23 cellular contexts compared by ENCODE assay signal in genomic region chr21:36073181-36073580, GRCh38. TPM values are rescaled to one million over a fixed set of nuclear protein-coding genes. Genes with fewer than 3 reads are reported as not detected.
A peak's percentile ranks its signal among the peaks of the same experiment; 100 is the strongest.
DNase-seq lines count a peak whose midpoint lies in the region; ATAC-seq, FAIRE-seq and TF ChIP-seq lines count a peak whose summit lies in the region.
"Had no signal": no experiment of that assay in that cellular context is flagged by ENCODE, and none has a peak within 500 bp of the region (broad histone marks: within the 10 kb centered on the region; RNA-seq: fewer than 3 reads in every experiment).

No MANE protein-coding gene starts in this region.

- H3K36me3 Mint-ChIP-seq in activated T-cell treated with anti-CD3 and anti-CD28 coated beads, Interleukin-2, amount 50 U/mL, for 4 hours (ENCODE audit: insufficient read depth) = peaks cover 24% of the 10 kb centered on the region
- peaks cover 7% of the 10 kb centered on the region for H3K36me3 Mint-ChIP-seq in T-helper 17 cell (ENCODE audit: low read depth)

- 0 out of 2 replicates have a peak overlapping the region, but pooled peaks have one; percentile 10 for H2AFZ ChIP-seq in K562 (ENCODE audit: low read depth, low read length)
- H2AFZ ChIP-seq in keratinocyte (ENCODE audit: control insufficient read depth, low read length) = no peak overlapping the region

- TF ChIP-seq RAD21 in K562 (CRISPR knock-in tag; conservative IDR thresholded peaks at IDR 0.05 in 1 of 2, IDR thresholded peaks at IDR 0.05 in 1 of 2) = no peak

- no TSS peak for BruUV-seq in K562 (replicated peaks; lab: Mats Ljungman, UMichigan)

- H3K4me3 Mint-ChIP-seq in activated T-cell treated with anti-CD3 and anti-CD28 coated beads, Interleukin-2, amount 50 U/mL, for 4 hours = no peak overlapping the region
- no peak overlapping the region for H3K4me3 Mint-ChIP-seq in T-helper 17 cell
- H3K4me3 Mint-ChIP-seq: activated naive CD8-positive, alpha-beta T cell treated with anti-CD3 and anti-CD28 coated beads, Interleukin-2, amount 10 ng/mL, durations not matched to agents 7 days and 5 days; nephron; T-helper 1 cell treated with Interleukin-12 subunit alpha and Interleukin-12 subunit beta and Interleukin-4 antibody, amounts not matched to agents 30 μg/mL and 1 μg/mL, for 36 hours had no signal

- no peak overlapping the region for H3K27ac Mint-ChIP-seq in T-helper 17 cell
- H3K27ac Mint-ChIP-seq: activated naive CD8-positive, alpha-beta T cell treated with anti-CD3 and anti-CD28 coated beads, Interleukin-2, amount 10 ng/mL, durations not matched to agents 7 days and 5 days; nephron; T-helper 1 cell treated with Interleukin-12 subunit alpha and Interleukin-12 subunit beta and Interleukin-4 antibody, amounts not matched to agents 30 μg/mL and 1 μg/mL, for 36 hours had no signal

- POLR2A ChIA-PET in HEK293 (lab: Yijun Ruan, JAX) (interaction anchor here (1.7 kb wide), 1 partner anchor 13 kb away, joined by 9 read pairs; the partner anchor contains the start of gene SETD4), K562 (lab: Yijun Ruan, JAX) (interaction anchor here (0.9 to 1.6 kb wide), 2 partner anchors 12 to 13 kb away, joined by 3 to 5 read pairs; partner anchors contain the start of gene SETD4)

- ATAC-seq in K562 = no peak
- ATAC-seq in activated T-cell treated with anti-CD3 and anti-CD28 coated beads, Interleukin-2, amount 50 U/mL, for 4 hours = no peak
- ATAC-seq in T-helper 17 cell = no peak
- ATAC-seq: body of pancreas, left colon had no signal

- H3K27ac ChIP-seq in HEK293 (ENCODE audit: extremely low read depth, low read depth, low read length) = no peak overlapping the region
- no peak overlapping the region for H3K27ac ChIP-seq in K562 (ENCODE audit: extremely low read depth, low read depth, low read length)
- H3K27ac ChIP-seq in keratinocyte (ENCODE audit: control insufficient read depth, insufficient read depth, low read length) = no peak overlapping the region
- peak overlapping the region in 3 of 5 donors; percentile 4 to 36 (median 14) for H3K27ac ChIP-seq in stomach
- H3K27ac ChIP-seq: colonic mucosa, HL-60, thoracic aorta had no signal

- FAIRE-seq in K562 (lab: Jason Lieb, UNC) (no peak), keratinocyte (lab: Jason Lieb, UNC) (no peak)
- FAIRE-seq: endometrium, RCC 7860 had no signal

- H3K9me1 ChIP-seq in K562 (ENCODE audit: control insufficient read depth, insufficient read depth, low read length) (no peaks in the 10 kb centered on the region), keratinocyte (ENCODE audit: control insufficient read depth, extremely low read depth, insufficient read depth, low read length) (peaks cover 5% of the 10 kb centered on the region)

- TF ChIP-seq EP300 in K562 (IDR thresholded peaks at IDR 0.05; ENCODE audit: low read length) (no peak), stomach (IDR thresholded peaks at IDR 0.05) (no peak)

- H3K4me1 Mint-ChIP-seq in activated T-cell treated with anti-CD3 and anti-CD28 coated beads, Interleukin-2, amount 50 U/mL, for 4 hours (ENCODE audit: low read depth) = peaks cover 52% of the 10 kb centered on the region
- peaks cover 23% of the 10 kb centered on the region for H3K4me1 Mint-ChIP-seq in T-helper 17 cell

- no peak overlapping the region for H3K4me3 ChIP-seq in HEK293 (ENCODE audit: low read depth, low read length)
- no peak overlapping the region for H3K4me3 ChIP-seq in K562
- no peak overlapping the region for H3K4me3 ChIP-seq in keratinocyte (ENCODE audit: control insufficient read depth in 2 of 3, extremely low read depth in 1 of 3, insufficient read depth in 2 of 3, low read depth in 1 of 3, low read length in 3 of 3)
- no peak overlapping the region for H3K4me3 ChIP-seq in stomach
- H3K4me3 ChIP-seq: body of pancreas, colonic mucosa, thoracic aorta had no signal

- H3K79me2 ChIP-seq in K562 (ENCODE audit: control insufficient read depth, insufficient read depth, low read length) (no peaks in the 10 kb centered on the region), keratinocyte (ENCODE audit: control insufficient read depth, insufficient read depth, low read length) (peaks cover 22% of the 10 kb centered on the region)

- H3K36me3 ChIP-seq in HEK293 (ENCODE audit: control insufficient read depth in 2 of 2, insufficient read depth in 1 of 2, low read length in 2 of 2) = peaks cover 8 to 28% of the 10 kb centered on the region in 2 experiments; a peak in 2 of 3 replicates
- H3K36me3 ChIP-seq in K562 (ENCODE audit: control insufficient read depth, insufficient read depth, low read length) = 0 out of 3 replicates have a peak, but pooled peaks cover 2% of the 10 kb centered on the region
- peaks cover 8 to 15% of the 10 kb centered on the region in 2 experiments for H3K36me3 ChIP-seq in keratinocyte (ENCODE audit: control insufficient read depth in 2 of 2, extremely low read depth in 1 of 2, insufficient read depth in 2 of 2, low read length in 2 of 2)
- H3K36me3 ChIP-seq in stomach = peaks cover 7 to 26% (median 19%) of the 10 kb centered on the region in 4 donors
- H3K36me3 ChIP-seq: colonic mucosa had no signal

- H3K27me3 ChIP-seq in K562 (ENCODE audit: control insufficient read depth in 2 of 2, insufficient read depth in 2 of 2, low read length in 2 of 2) (no peaks in the 10 kb centered on the region), keratinocyte (ENCODE audit: control insufficient read depth, extremely low read depth, insufficient read depth, low read length) (no peaks in the 10 kb centered on the region), stomach (no peaks in the 10 kb centered on the region)
- H3K27me3 ChIP-seq: body of pancreas, colonic mucosa had no signal

- H3K9me3 ChIP-seq in HEK293 (ENCODE audit: control insufficient read depth, insufficient read depth, low read depth, low read length) (no peaks in the 10 kb centered on the region), K562 (replicated peaks; ENCODE audit: control insufficient read depth, insufficient read depth, low read depth, low read length) (peaks cover 11% of the 10 kb centered on the region), keratinocyte (ENCODE audit: control insufficient read depth, low read depth, low read length) (peaks cover 5% of the 10 kb centered on the region), stomach (peaks cover 0 to 10% (median 3%) of the 10 kb centered on the region in 4 donors), T-helper 17 cell (ENCODE audit: control insufficient read depth, low read length, poor library complexity, severe bottlenecking) (no peaks in the 10 kb centered on the region)
- H3K9me3 ChIP-seq: body of pancreas, colonic mucosa, thoracic aorta had no signal

- intact Hi-C loops in K562 (cut with micrococcal nuclease) = no loop called here
- intact Hi-C loops in stomach (cut with DNase I; ENCODE audit: low total_unique reads) = no loop called here

- TF ChIP-seq POLR2A in K562 (conservative IDR thresholded peaks at IDR 0.05) (no peak), stomach (IDR thresholded peaks at IDR 0.05) (no peak)

- H3K27me3 Mint-ChIP-seq in activated T-cell treated with anti-CD3 and anti-CD28 coated beads, Interleukin-2, amount 50 U/mL, for 4 hours (ENCODE audit: low read depth) = no peaks in the 10 kb centered on the region
- peaks cover 14% of the 10 kb centered on the region for H3K27me3 Mint-ChIP-seq in T-helper 17 cell
- H3K27me3 Mint-ChIP-seq: activated naive CD8-positive, alpha-beta T cell treated with anti-CD3 and anti-CD28 coated beads, Interleukin-2, amount 10 ng/mL, durations not matched to agents 7 days and 5 days; CD4-positive, CD25-positive, alpha-beta regulatory T cell had no signal

- DNase-seq in K562 (ENCODE audit: extremely low read depth in 1 of 4, low spot score in 3 of 4) = no peak
- no peak for DNase-seq in keratinocyte (ENCODE audit: low read depth, low spot score)
- DNase-seq in stomach = peak; percentile 56
- DNase-seq in activated effector memory CD4-positive, alpha-beta T cell treated with Interleukin-2 at 50 U/mL for 16 hours = no peak
- no peak for DNase-seq in activated T-cell treated with anti-CD3 and anti-CD28 coated beads, Interleukin-2, amount 50 U/mL, for 4 hours
- no peak for DNase-seq in activated CD8-positive, alpha-beta memory T cell treated with anti-CD3 and anti-CD28 coated beads, Interleukin-2, amount 50 U/mL, for 48 hours
- DNase-seq in T-helper 17 cell = no peak
- DNase-seq: activated naive CD8-positive, alpha-beta T cell treated with anti-CD3 and anti-CD28 coated beads, Interleukin-2, amount 10 ng/mL, durations not matched to agents 7 days and 5 days; CD4-positive, CD25-positive, alpha-beta regulatory T cell; colonic mucosa; glutamatergic neuron; left colon; NCI-H1105 treated with DMSO at 0.1 percent for 48 hours; NCI-H2107; NCI-H510A had no signal

- CTCF ChIA-PET in HEK293 (lab: Yijun Ruan, JAX) = interaction anchor here (0.5 to 1.5 kb wide), 8 partner anchors 12 to 1999 kb away, joined by 3 to 6 read pairs (median 4); partner anchors contain the start of genes MRPS6, SETD4 and SLC5A3
- CTCF ChIA-PET in K562 (lab: Yijun Ruan, JAX; ENCODE audit: low intra/inter-chr PET ratio) = no interaction called here

- no peaks in the 10 kb centered on the region for H3K4me1 ChIP-seq in HEK293 (ENCODE audit: control insufficient read depth, insufficient read depth, low read length)
- H3K4me1 ChIP-seq in K562 (replicated peaks in 1 of 2; ENCODE audit: control insufficient read depth in 2 of 2, insufficient read depth in 2 of 2, low read length in 2 of 2) = peaks cover 9 to 16% of the 10 kb centered on the region in 2 experiments
- peaks cover 51% of the 10 kb centered on the region for H3K4me1 ChIP-seq in keratinocyte (ENCODE audit: control insufficient read depth, extremely low read depth, insufficient read depth, low read length)
- peaks cover 30 to 66% (median 47%) of the 10 kb centered on the region in 4 donors for H3K4me1 ChIP-seq in stomach
- H3K4me1 ChIP-seq: colonic mucosa had no signal

- H3K9ac ChIP-seq in K562 (ENCODE audit: insufficient read depth in 1 of 2, low read depth in 2 of 2, low read length in 2 of 2) (no peak overlapping the region), keratinocyte (ENCODE audit: control insufficient read depth, extremely low read depth, insufficient read depth, low read length) (no peak overlapping the region)

- H3K4me2 ChIP-seq in K562 (ENCODE audit: insufficient read depth, low read length) (no peak overlapping the region), keratinocyte (ENCODE audit: control insufficient read depth, extremely low read depth, insufficient read depth, low read depth, low read length) (peak overlapping the region; percentile 54)

- H4K20me1 ChIP-seq in K562 (replicated peaks; ENCODE audit: control insufficient read depth, insufficient read depth, low read length) (no peaks in the 10 kb centered on the region), keratinocyte (ENCODE audit: control insufficient read depth, extremely low read depth, insufficient read depth, low read length) (no peaks in the 10 kb centered on the region)

- in situ Hi-C loops in K562 (cut with MboI) = no loop called here

- H3K9me3 Mint-ChIP-seq in activated T-cell treated with anti-CD3 and anti-CD28 coated beads, Interleukin-2, amount 50 U/mL, for 4 hours = peaks cover 8% of the 10 kb centered on the region

- dilution Hi-C loops in keratinocyte (cut with MboI; ENCODE audit: extremely low pct_ligation_motif_present, low sequenced_read_pairs) = no loop called here

- WGBS in K562 (ENCODE audit: insufficient coverage, low coverage, missing lambda C conversion rate) = 5% methylated on average over 3 of the region's 3 CpGs
- WGBS in stomach, 5 donors = 21 to 28% (median 26%) methylated on average over 3 of the region's 3 CpGs

- TF ChIP-seq CTCF in HEK293 (tag by site-specific recombination; IDR thresholded peaks at IDR 0.05) (no peak), K562 (IDR thresholded peaks at IDR 0.05 in 2 of 3, conservative IDR thresholded peaks at IDR 0.05 in 1 of 3; ENCODE audit: insufficient read depth in 2 of 3, low read depth in 1 of 3, low read length in 3 of 3) (no peak), keratinocyte (optimal IDR thresholded peaks at IDR 0.05 in 1 of 3, IDR thresholded peaks at IDR 0.05 in 1 of 3, conservative IDR thresholded peaks at IDR 0.05 in 1 of 3; ENCODE audit: extremely low read depth in 1 of 3, insufficient read depth in 2 of 3, low read length in 3 of 3) (no peak), stomach (IDR thresholded peaks at IDR 0.05) (no peak)

RNA-seq across cellular contexts. Expression of gene CBR1, which starts 3.4 kb away (rescaled TPM):
- total RNA-seq in K562 (2011; cell fraction: chromatin; rRNA removed; ENCODE audit: low replicate concordance) = 5.1 and 7.5 TPM in 2 replicates
- total RNA-seq in K562 (2011; cell fraction: nucleolus; rRNA removed) = 8.3 and 10.5 TPM in 2 replicates
- total RNA-seq in K562 (2011; cell fraction: nucleoplasm; rRNA removed) = 8.5 and 9.1 TPM in 2 replicates
- total RNA-seq in K562 (2014; rRNA removed) (33.8 and 37.3 TPM in 2 replicates), K562 (2014; rRNA removed; fragmentation: Illumina TruSeq; extraction: Trizol) (9.5 and 12.6 TPM in 2 replicates), K562 (2015; rRNA removed; fragmentation: Illumina TruSeq; extraction: Trizol) (15.4 and 15.6 TPM in 2 replicates), K562 (2021) (15.1 and 17.6 TPM in 2 replicates), stomach (100 to 1,000 TPM in 3 of 5 donors, 10 to 100 TPM in 2; 79.9 to 372 (median 140) TPM), T-helper 17 cell (1 to 10 TPM; 4.2 to 6.3 TPM)
- polyA plus RNA-seq in K562 (2011; rRNA removed) (14.8 and 21.8 TPM in 2 replicates), K562 (2014; fragmentation: Illumina TruSeq; extraction: Trizol) (9.3 and 10.0 TPM in 2 replicates), K562 (2014; fragmentation: Nextera tagmentation; extraction: Ambion mirVana) (1 to 10 TPM; 2.5 to 5.5 TPM), K562 (2014; rRNA removed) (21.5 and 29.6 TPM in 2 replicates), keratinocyte (188 to 269 TPM (median 207 TPM) in 3 replicates), stomach (100 to 1,000 TPM in 2 of 3 donors, 10 to 100 TPM in 1; 99.9 to 315 (median 169) TPM)
- 21.5 and 101 TPM in 2 replicates for polyA plus RNA-seq in K562 (2011; cell fraction: cytosol; rRNA removed)
- 16.1 and 19.9 TPM in 2 replicates for polyA plus RNA-seq in K562 (2011; cell fraction: nucleus; rRNA removed)
- 12.9 and 16.1 TPM in 2 replicates for polyA plus RNA-seq in K562 (2012)
- 6.4 and 9.5 TPM in 2 replicates for polyA minus RNA-seq in K562 (2011; rRNA and poly(A)+ RNA removed)
- polyA minus RNA-seq in K562 (2011; cell fraction: cytosol; rRNA and poly(A)+ RNA removed) = 6.2 and 7.5 TPM in 2 replicates
- 6.5 and 8.0 TPM in 2 replicates for polyA minus RNA-seq in K562 (2011; cell fraction: nucleus; rRNA and poly(A)+ RNA removed)
- polyA plus RNA-seq in keratinocyte (2011; ENCODE audit: low read depth) = 46.5 TPM
- polyA plus RNA-seq in keratinocyte (2011; cell fraction: cytosol; rRNA removed) = 157 and 252 TPM in 2 replicates
- 136 and 160 TPM in 2 replicates for polyA plus RNA-seq in keratinocyte (2011; cell fraction: nucleus; rRNA removed)
- 109 and 180 TPM in 2 replicates for polyA plus RNA-seq in keratinocyte (2012; ENCODE audit: low replicate concordance)
- polyA minus RNA-seq in keratinocyte = 53.4 to 72.4 TPM (median 69.5 TPM) in 3 replicates
- polyA minus RNA-seq in keratinocyte (2011; cell fraction: cytosol; rRNA and poly(A)+ RNA removed) = 363 TPM
- polyA minus RNA-seq in keratinocyte (2011; cell fraction: nucleus; rRNA and poly(A)+ RNA removed) = 69.5 and 80.8 TPM in 2 replicates
- total RNA-seq in activated T-cell treated with anti-CD3 and anti-CD28 coated beads, Interleukin-2, amount 50 U/mL, for 4 hours = 10 to 100 TPM; 45.5 to 57.0 (median 56.8) TPM

RNA-seq across cellular contexts. Expression of gene SETD4, which starts 12.9 kb away (rescaled TPM):
- 72.3 and 98.7 TPM in 2 replicates for total RNA-seq in K562 (2011; cell fraction: chromatin; rRNA removed; ENCODE audit: low replicate concordance)
- 43.0 and 50.5 TPM in 2 replicates for total RNA-seq in K562 (2011; cell fraction: nucleolus; rRNA removed)
- total RNA-seq in K562 (2011; cell fraction: nucleoplasm; rRNA removed) = 68.0 and 93.6 TPM in 2 replicates
- total RNA-seq in K562 (2014; rRNA removed) = 16.0 and 16.1 TPM in 2 replicates
- total RNA-seq in K562 (2014; rRNA removed; fragmentation: Illumina TruSeq; extraction: Trizol) = 25.7 and 27.1 TPM in 2 replicates
- 23.6 and 23.9 TPM in 2 replicates for total RNA-seq in K562 (2015; rRNA removed; fragmentation: Illumina TruSeq; extraction: Trizol)
- total RNA-seq in K562 (2021) = 23.5 and 27.0 TPM in 2 replicates
- 20.1 and 24.5 TPM in 2 replicates for polyA plus RNA-seq in K562 (2011; rRNA removed)
- 11.7 and 14.6 TPM in 2 replicates for polyA plus RNA-seq in K562 (2011; cell fraction: cytosol; rRNA removed)
- polyA plus RNA-seq in K562 (2011; cell fraction: nucleus; rRNA removed) = 43.3 and 46.0 TPM in 2 replicates
- 12.9 and 14.2 TPM in 2 replicates for polyA plus RNA-seq in K562 (2012)
- polyA plus RNA-seq in K562 (2014; fragmentation: Illumina TruSeq; extraction: Trizol) = 26.2 and 27.4 TPM in 2 replicates
- 10 to 100 TPM; 49.2 to 51.3 TPM for polyA plus RNA-seq in K562 (2014; fragmentation: Nextera tagmentation; extraction: Ambion mirVana)
- 31.7 and 32.5 TPM in 2 replicates for polyA plus RNA-seq in K562 (2014; rRNA removed)
- polyA minus RNA-seq in K562 (2011; rRNA and poly(A)+ RNA removed) = 22.6 and 27.8 TPM in 2 replicates
- polyA minus RNA-seq in K562 (2011; cell fraction: cytosol; rRNA and poly(A)+ RNA removed) = 10.6 and 18.2 TPM in 2 replicates
- polyA minus RNA-seq in K562 (2011; cell fraction: nucleus; rRNA and poly(A)+ RNA removed) = 23.3 and 29.3 TPM in 2 replicates
- polyA plus RNA-seq in keratinocyte = 15.1 to 16.8 TPM (median 15.8 TPM) in 3 replicates
- polyA plus RNA-seq in keratinocyte (2011; ENCODE audit: low read depth) = 11.3 TPM
- polyA plus RNA-seq in keratinocyte (2011; cell fraction: cytosol; rRNA removed) = 10.0 and 10.5 TPM in 2 replicates
- polyA plus RNA-seq in keratinocyte (2011; cell fraction: nucleus; rRNA removed) = 44.9 and 47.4 TPM in 2 replicates
- polyA plus RNA-seq in keratinocyte (2012; ENCODE audit: low replicate concordance) = 10.5 and 12.3 TPM in 2 replicates
- 12.2 to 14.2 TPM (median 13.4 TPM) in 3 replicates for polyA minus RNA-seq in keratinocyte
- 9.4 TPM for polyA minus RNA-seq in keratinocyte (2011; cell fraction: cytosol; rRNA and poly(A)+ RNA removed)
- 11.4 and 18.9 TPM in 2 replicates for polyA minus RNA-seq in keratinocyte (2011; cell fraction: nucleus; rRNA and poly(A)+ RNA removed)
- total RNA-seq in stomach = 10 to 100 TPM; 11.6 to 87.5 (median 46.4) TPM
- 10 to 100 TPM in 2 of 3 donors, 1 to 10 TPM in 1; 6.9 to 19.6 (median 10.6) TPM for polyA plus RNA-seq in stomach
- 10 to 100 TPM; 15.9 to 18.8 (median 17.2) TPM for total RNA-seq in activated T-cell treated with anti-CD3 and anti-CD28 coated beads, Interleukin-2, amount 50 U/mL, for 4 hours
- 10 to 100 TPM; 16.5 to 19.1 TPM for total RNA-seq in T-helper 17 cell

Comparison
In these comparisons a context has a peak if more than half of its experiments do, and no peak if none do; other contexts are left out.
1. H3K27ac ChIP-seq: peak in stomach (3 of 5); none in HEK293 (single experiment), K562 (single experiment) and keratinocyte (single experiment).